In the genomic region with DNA sequence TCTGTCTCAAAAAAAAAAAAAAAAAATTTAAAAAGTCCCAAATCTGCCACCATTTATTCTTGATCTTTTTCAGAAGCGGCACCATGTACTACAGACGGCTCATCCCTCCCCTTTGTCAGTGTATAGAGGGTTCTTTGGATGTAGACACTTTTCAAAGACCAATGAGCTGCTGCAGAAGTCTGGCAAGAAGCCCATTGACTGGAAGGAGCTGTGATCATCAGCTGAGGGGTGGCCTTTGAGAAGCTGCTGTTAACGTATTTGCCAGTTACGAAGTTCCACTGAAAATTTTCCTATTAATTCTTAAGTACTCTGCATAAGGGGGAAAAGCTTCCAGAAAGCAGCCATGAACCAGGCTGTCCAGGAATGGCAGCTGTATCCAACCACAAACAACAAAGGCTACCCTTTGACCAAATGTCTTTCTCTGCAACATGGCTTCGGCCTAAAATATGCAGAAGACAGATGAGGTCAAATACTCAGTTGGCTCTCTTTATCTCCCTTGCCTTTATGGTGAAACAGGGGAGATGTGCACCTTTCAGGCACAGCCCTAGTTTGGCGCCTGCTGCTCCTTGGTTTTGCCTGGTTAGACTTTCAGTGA, we compare ENCODE assay signal across 9 cellular contexts. TPM values are rescaled to one million over a fixed set of nuclear protein-coding genes. Genes with fewer than 3 reads are reported as not detected.
DNase-seq lines count a peak whose midpoint lies in the region; TF ChIP-seq lines count a peak whose summit lies in the region.
"Had no signal": no experiment of that assay in that cellular context is flagged by ENCODE, and none has a peak within 500 bp of the region (broad histone marks: within the 10 kb centered on the region; RNA-seq: fewer than 3 reads in every experiment).

No MANE protein-coding gene starts in this region.

- H3K36me3 ChIP-seq in adrenal gland (replicated peaks in 1 of 2) (peaks cover 0 to 37% of the 10 kb centered on the region in 2 donors), stomach smooth muscle (ENCODE audit: control insufficient read depth in 2 of 2, insufficient read depth in 2 of 2, low read length in 2 of 2) (peaks cover 24 to 31% of the 10 kb centered on the region in 2 donors)

- WGBS in adrenal gland, 4 donors = 70 to 82% (median 74%) methylated on average over 5 to 6 of the region's 6 CpGs

- no peaks in the 10 kb centered on the region for H3K9me3 Mint-ChIP-seq in HFFc6

- H3K27me3 ChIP-seq in adrenal gland (no peaks in the 10 kb centered on the region), layer of hippocampus (ENCODE audit: control insufficient read depth, insufficient read depth, low read length) (no peaks in the 10 kb centered on the region), stomach smooth muscle (ENCODE audit: control insufficient read depth in 1 of 2, insufficient read depth in 2 of 2, low read length in 2 of 2) (no peaks in the 10 kb centered on the region)

- no peaks in the 10 kb centered on the region; the same call in 1 of the 2 replicates for H3K27me3 Mint-ChIP-seq in HFFc6 (ENCODE audit: insufficient read depth)

- DNase-seq in HFFc6 (no peak), adrenal gland (no peak), AG08396 (ENCODE audit: low spot score) (no peak), activated gamma-delta T cell treated with Interleukin-2 at 50 U/mL for 16 hours (no peak), SIG-M5 (lab: John Stamatoyannopoulos, UW) (no peak)
- DNase-seq: cortex of kidney, NCI-H2029 treated with DMSO at 0.1 percent for 48 hours had no signal

- no peak overlapping the region for H3K4me3 Mint-ChIP-seq in HFFc6

- H3K27ac ChIP-seq in adrenal gland = peak overlapping the region; percentile 69 to 99 (median 89)
- H3K27ac ChIP-seq in layer of hippocampus (ENCODE audit: low read depth, low read length) = peak overlapping the region; percentile 97
- H3K27ac ChIP-seq in stomach smooth muscle (ENCODE audit: low read length) = peak overlapping the region; percentile 96

- H3K9me3 ChIP-seq in adrenal gland (replicated peaks in 1 of 3) (no peaks in the 10 kb centered on the region), stomach smooth muscle (ENCODE audit: control insufficient read depth in 2 of 2, low read length in 2 of 2) (no peaks in the 10 kb centered on the region)

- peaks cover 27% of the 10 kb centered on the region for H3K4me1 Mint-ChIP-seq in HFFc6 (ENCODE audit: low read depth)

- H3K27ac Mint-ChIP-seq in HFFc6 = peak overlapping the region; percentile 89; the same call in 1 of the 2 replicates

- H3K4me1 ChIP-seq in adrenal gland (replicated peaks in 1 of 2) = peaks cover 38 to 40% of the 10 kb centered on the region in 2 donors
- peaks cover 38% of the 10 kb centered on the region for H3K4me1 ChIP-seq in stomach smooth muscle (ENCODE audit: control insufficient read depth, insufficient read depth, low read length)

- no peak for TF ChIP-seq CTCF in HFFc6 (IDR thresholded peaks at IDR 0.05)
- TF ChIP-seq CTCF in adrenal gland (IDR thresholded peaks at IDR 0.05) = no peak

- intact Hi-C loops in adrenal gland (cut with DNase I) = loop anchor here in 1 of 2 donors (10.0 kb wide), 1 partner anchor 55 kb away; no protein-coding TSS in a partner anchor

- H3K4me3 ChIP-seq in adrenal gland (no peak overlapping the region), stomach smooth muscle (ENCODE audit: low read length in 2 of 2) (no peak overlapping the region)

- peak overlapping the region in 1 of 2 donors; percentile 74 for H3K9ac ChIP-seq in stomach smooth muscle (ENCODE audit: low read length in 2 of 2)

- no peak for TF ChIP-seq POLR2A in adrenal gland (IDR thresholded peaks at IDR 0.05)

- H3K36me3 Mint-ChIP-seq in HFFc6 (ENCODE audit: low read depth) = no peaks in the 10 kb centered on the region

RNA-seq across cellular contexts. Expression of a gene that starts 6.5 kb away (rescaled TPM):
- total RNA-seq in HFFc6 (2021; fragmentation: NEBNext Ultra II Directional; extraction: Animal tissue kit (Norgen Biotek cat#: 25700)) = 1 to 10 TPM; 1.0 to 2.1 (median 1.3) TPM
- 100 to 1,000 TPM in 2 of 8 donors, 10 to 100 TPM in 6; 41.1 to 143 (median 74.0) TPM for total RNA-seq in adrenal gland
- 10 to 100 TPM; 35.5 to 87.0 (median 47.5) TPM for polyA plus RNA-seq in adrenal gland

RNA-seq across cellular contexts. Expression of a gene that starts 12.5 kb away (rescaled TPM):
- 10 to 100 TPM; 19.3 to 30.4 (median 21.8) TPM for total RNA-seq in HFFc6 (2021; fragmentation: NEBNext Ultra II Directional; extraction: Animal tissue kit (Norgen Biotek cat#: 25700))
- 100 to 1,000 TPM in 3 of 8 donors, 10 to 100 TPM in 5; 55.9 to 135 (median 84.0) TPM for total RNA-seq in adrenal gland
- 10 to 100 TPM; 52.5 to 74.2 (median 68.7) TPM for polyA plus RNA-seq in adrenal gland

RNA-seq across cellular contexts. Expression of a gene that starts 16.6 kb away (rescaled TPM):
- 10 to 100 TPM; 12.3 to 17.1 (median 13.3) TPM for total RNA-seq in HFFc6 (2021; fragmentation: NEBNext Ultra II Directional; extraction: Animal tissue kit (Norgen Biotek cat#: 25700))
- 10 to 100 TPM in 6 of 8 donors, 1 to 10 TPM in 2; 4.2 to 19.9 (median 12.9) TPM for total RNA-seq in adrenal gland
- polyA plus RNA-seq in adrenal gland = 10 to 100 TPM; 18.3 to 43.6 (median 40.8) TPM

RNA-seq across cellular contexts. Expression of a gene that starts 57.5 kb away (rescaled TPM):
- total RNA-seq in HFFc6 (2021; fragmentation: NEBNext Ultra II Directional; extraction: Animal tissue kit (Norgen Biotek cat#: 25700)) = 10 to 100 TPM in 4 of 6 experiments, 1 to 10 TPM in 2; 8.0 to 11.7 (median 10.4) TPM
- 10 to 100 TPM; 22.0 to 36.1 (median 26.8) TPM for total RNA-seq in adrenal gland
- polyA plus RNA-seq in adrenal gland = 10 to 100 TPM in 2 of 3 donors, 1 to 10 TPM in 1; 9.3 to 28.0 (median 11.8) TPM

Comparison
In these comparisons a context has a peak if more than half of its experiments do, and no peak if none do; other contexts are left out.
1. RNA of a gene that starts 6.5 kb away (total RNA-seq): 41.1 to 143 TPM in adrenal gland; 1.0 to 2.1 TPM in HFFc6; every median in the first group is over 10 times any median in the second.
2. Peak in every context shown above with its lines, with median percentiles within 50 percentile points of each other: H3K27ac ChIP-seq.